ENCODE assay signal across 1 cellular context in the genomic region with DNA sequence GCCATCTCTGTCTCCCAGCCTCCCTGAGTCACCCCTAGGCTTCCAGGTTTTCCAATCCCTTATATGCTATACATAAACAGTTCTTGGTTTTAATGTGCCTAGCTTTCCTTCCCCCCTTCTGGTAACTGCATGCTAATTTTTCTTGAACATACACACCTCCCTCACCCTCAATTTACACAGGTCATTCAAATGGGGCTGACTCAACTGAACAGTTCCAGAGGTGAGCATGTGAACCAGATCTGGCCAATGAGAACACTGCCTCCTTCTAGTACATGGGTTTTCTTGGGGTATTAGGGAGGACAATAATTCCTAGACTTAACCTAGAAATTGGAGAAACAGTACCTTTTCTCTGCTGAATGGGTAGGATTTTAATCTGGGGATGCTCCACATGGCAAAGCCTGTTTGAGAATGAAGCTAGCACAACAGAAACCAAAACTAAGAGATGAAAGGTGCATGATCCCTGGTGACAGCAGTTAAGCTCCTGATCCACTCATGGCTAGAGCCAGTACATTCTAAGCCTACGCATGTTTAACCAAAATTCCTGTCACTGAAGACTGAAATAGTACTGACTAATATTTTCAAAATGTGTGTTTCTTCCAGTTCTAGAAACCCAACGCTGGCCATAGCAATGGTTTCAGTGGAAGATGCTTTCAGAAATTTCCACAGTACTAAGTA.
TF ChIP-seq lines count a peak whose summit lies in the region.

No MANE protein-coding gene starts in this region.

TF ChIP-seq in GM23338, 12 proteins besides CTCF, POLR2A, EP300 and RAD21 (continued from another document):
- TF ChIP-seq, protein P1, sequence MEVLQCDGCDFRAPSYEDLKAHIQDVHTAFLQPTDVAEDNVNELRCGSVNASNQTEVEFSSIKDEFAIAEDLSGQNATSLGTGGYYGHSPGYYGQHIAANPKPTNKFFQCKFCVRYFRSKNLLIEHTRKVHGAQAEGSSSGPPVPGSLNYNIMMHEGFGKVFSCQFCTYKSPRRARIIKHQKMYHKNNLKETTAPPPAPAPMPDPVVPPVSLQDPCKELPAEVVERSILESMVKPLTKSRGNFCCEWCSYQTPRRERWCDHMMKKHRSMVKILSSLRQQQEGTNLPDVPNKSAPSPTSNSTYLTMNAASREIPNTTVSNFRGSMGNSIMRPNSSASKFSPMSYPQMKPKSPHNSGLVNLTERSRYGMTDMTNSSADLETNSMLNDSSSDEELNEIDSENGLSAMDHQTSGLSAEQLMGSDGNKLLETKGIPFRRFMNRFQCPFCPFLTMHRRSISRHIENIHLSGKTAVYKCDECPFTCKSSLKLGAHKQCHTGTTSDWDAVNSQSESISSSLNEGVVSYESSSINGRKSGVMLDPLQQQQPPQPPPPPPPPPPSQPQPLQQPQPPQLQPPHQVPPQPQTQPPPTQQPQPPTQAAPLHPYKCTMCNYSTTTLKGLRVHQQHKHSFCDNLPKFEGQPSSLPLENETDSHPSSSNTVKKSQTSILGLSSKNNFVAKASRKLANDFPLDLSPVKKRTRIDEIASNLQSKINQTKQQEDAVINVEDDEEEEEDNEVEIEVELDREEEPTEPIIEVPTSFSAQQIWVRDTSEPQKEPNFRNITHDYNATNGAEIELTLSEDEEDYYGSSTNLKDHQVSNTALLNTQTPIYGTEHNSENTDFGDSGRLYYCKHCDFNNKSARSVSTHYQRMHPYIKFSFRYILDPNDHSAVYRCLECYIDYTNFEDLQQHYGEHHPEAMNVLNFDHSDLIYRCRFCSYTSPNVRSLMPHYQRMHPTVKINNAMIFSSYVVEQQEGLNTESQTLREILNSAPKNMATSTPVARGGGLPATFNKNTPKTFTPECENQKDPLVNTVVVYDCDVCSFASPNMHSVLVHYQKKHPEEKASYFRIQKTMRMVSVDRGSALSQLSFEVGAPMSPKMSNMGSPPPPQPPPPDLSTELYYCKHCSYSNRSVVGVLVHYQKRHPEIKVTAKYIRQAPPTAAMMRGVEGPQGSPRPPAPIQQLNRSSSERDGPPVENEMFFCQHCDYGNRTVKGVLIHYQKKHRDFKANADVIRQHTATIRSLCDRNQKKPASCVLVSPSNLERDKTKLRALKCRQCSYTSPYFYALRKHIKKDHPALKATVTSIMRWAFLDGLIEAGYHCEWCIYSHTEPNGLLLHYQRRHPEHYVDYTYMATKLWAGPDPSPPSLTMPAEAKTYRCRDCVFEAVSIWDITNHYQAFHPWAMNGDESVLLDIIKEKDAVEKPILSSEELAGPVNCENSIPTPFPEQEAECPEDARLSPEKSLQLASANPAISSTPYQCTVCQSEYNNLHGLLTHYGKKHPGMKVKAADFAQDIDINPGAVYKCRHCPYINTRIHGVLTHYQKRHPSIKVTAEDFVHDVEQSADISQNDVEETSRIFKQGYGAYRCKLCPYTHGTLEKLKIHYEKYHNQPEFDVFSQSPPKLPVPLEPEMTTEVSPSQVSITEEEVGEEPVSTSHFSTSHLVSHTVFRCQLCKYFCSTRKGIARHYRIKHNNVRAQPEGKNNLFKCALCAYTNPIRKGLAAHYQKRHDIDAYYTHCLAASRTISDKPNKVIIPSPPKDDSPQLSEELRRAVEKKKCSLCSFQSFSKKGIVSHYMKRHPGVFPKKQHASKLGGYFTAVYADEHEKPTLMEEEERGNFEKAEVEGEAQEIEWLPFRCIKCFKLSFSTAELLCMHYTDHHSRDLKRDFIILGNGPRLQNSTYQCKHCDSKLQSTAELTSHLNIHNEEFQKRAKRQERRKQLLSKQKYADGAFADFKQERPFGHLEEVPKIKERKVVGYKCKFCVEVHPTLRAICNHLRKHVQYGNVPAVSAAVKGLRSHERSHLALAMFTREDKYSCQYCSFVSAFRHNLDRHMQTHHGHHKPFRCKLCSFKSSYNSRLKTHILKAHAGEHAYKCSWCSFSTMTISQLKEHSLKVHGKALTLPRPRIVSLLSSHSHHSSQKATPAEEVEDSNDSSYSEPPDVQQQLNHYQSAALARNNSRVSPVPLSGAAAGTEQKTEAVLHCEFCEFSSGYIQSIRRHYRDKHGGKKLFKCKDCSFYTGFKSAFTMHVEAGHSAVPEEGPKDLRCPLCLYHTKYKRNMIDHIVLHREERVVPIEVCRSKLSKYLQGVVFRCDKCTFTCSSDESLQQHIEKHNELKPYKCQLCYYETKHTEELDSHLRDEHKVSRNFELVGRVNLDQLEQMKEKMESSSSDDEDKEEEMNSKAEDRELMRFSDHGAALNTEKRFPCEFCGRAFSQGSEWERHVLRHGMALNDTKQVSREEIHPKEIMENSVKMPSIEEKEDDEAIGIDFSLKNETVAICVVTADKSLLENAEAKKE (CRISPR knock-in tag; IDR thresholded peaks at IDR 0.05) = no peak
- TF ChIP-seq EZH2phosphoT487 (IDR thresholded peaks at IDR 0.05; ENCODE audit: unreplicated experiment) (no peak), EZH2 (IDR thresholded peaks at IDR 0.05; ENCODE audit: low read depth, unreplicated experiment) (no peak), CREB1 (CRISPR knock-in tag; IDR thresholded peaks at IDR 0.05; ENCODE audit: low read depth) (no peak), POLR2AphosphoS5 (IDR thresholded peaks at IDR 0.05; ENCODE audit: low read depth) (no peak), JUNB (IDR thresholded peaks at IDR 0.05; ENCODE audit: unreplicated experiment) (no peak), NANOG (IDR thresholded peaks at IDR 0.05; ENCODE audit: borderline replicate concordance) (no peak), STAT1 (IDR thresholded peaks at IDR 0.05; ENCODE audit: unreplicated experiment) (no peak), ZNF114 (CRISPR knock-in tag; IDR thresholded peaks at IDR 0.05) (no peak)
- TF ChIP-seq, protein P2, sequence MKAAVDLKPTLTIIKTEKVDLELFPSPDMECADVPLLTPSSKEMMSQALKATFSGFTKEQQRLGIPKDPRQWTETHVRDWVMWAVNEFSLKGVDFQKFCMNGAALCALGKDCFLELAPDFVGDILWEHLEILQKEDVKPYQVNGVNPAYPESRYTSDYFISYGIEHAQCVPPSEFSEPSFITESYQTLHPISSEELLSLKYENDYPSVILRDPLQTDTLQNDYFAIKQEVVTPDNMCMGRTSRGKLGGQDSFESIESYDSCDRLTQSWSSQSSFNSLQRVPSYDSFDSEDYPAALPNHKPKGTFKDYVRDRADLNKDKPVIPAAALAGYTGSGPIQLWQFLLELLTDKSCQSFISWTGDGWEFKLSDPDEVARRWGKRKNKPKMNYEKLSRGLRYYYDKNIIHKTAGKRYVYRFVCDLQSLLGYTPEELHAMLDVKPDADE (IDR thresholded peaks at IDR 0.05) = no peak
- TF ChIP-seq, protein P3, sequence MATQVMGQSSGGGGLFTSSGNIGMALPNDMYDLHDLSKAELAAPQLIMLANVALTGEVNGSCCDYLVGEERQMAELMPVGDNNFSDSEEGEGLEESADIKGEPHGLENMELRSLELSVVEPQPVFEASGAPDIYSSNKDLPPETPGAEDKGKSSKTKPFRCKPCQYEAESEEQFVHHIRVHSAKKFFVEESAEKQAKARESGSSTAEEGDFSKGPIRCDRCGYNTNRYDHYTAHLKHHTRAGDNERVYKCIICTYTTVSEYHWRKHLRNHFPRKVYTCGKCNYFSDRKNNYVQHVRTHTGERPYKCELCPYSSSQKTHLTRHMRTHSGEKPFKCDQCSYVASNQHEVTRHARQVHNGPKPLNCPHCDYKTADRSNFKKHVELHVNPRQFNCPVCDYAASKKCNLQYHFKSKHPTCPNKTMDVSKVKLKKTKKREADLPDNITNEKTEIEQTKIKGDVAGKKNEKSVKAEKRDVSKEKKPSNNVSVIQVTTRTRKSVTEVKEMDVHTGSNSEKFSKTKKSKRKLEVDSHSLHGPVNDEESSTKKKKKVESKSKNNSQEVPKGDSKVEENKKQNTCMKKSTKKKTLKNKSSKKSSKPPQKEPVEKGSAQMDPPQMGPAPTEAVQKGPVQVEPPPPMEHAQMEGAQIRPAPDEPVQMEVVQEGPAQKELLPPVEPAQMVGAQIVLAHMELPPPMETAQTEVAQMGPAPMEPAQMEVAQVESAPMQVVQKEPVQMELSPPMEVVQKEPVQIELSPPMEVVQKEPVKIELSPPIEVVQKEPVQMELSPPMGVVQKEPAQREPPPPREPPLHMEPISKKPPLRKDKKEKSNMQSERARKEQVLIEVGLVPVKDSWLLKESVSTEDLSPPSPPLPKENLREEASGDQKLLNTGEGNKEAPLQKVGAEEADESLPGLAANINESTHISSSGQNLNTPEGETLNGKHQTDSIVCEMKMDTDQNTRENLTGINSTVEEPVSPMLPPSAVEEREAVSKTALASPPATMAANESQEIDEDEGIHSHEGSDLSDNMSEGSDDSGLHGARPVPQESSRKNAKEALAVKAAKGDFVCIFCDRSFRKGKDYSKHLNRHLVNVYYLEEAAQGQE (IDR thresholded peaks at IDR 0.05; ENCODE audit: unreplicated experiment) = no peak
